19 cellular contexts compared by ENCODE assay signal in genomic region chr3:61331937-61332590, GRCh38.
DNase-seq lines count a peak whose midpoint lies in the region; ATAC-seq, FAIRE-seq and TF ChIP-seq lines count a peak whose summit lies in the region.
"Had no signal": no experiment of that assay in that cellular context is flagged by ENCODE, and none has a peak within 500 bp of the region (broad histone marks: within the 10 kb centered on the region; RNA-seq: fewer than 3 reads in every experiment).

No MANE protein-coding gene starts in this region.

- no peak overlapping the region for H3K27ac Mint-ChIP-seq in osteocyte (ENCODE audit: unreplicated experiment)
- H3K27ac Mint-ChIP-seq: CD8-positive, alpha-beta memory T cell had no signal

- no peak overlapping the region for H3K4me3 Mint-ChIP-seq in osteocyte (ENCODE audit: unreplicated experiment)
- H3K4me3 Mint-ChIP-seq: CD8-positive, alpha-beta memory T cell had no signal

- ATAC-seq in GM19455 (IDR thresholded peaks at IDR 0.05; ENCODE audit: unreplicated experiment), result no peak

- DNase-seq in ELF-1 (ENCODE audit: low read depth, low spot score) (peak; percentile 64), NT2/D1 (ENCODE audit: low read depth, low spot score) (peak; percentile 85), bronchial epithelial cell (ENCODE audit: low read depth) (no peak), iPS-NIHi7 (ENCODE audit: extremely low spot score) (peak; percentile 39), Kasumi-1 (lab: John Stamatoyannopoulos, UW) (no peak), osteocyte (ENCODE audit: extremely low spot score, unreplicated experiment) (no peak)
- DNase-seq in stimulated activated CD4-positive, alpha-beta T cell treated with anti-CD3 and anti-CD28 coated beads, Interleukin-2, amount 100 ng/mL, for 48 hours, result no peak
- DNase-seq: 8988T; CD8-positive, alpha-beta memory T cell; DMS 273 treated with DMSO at 0.1 percent for 48 hours; IMR-90; MV-4-11; NCI-H1417 treated with DMSO at 0.1 percent for 48 hours; NCI-H2029 treated with DMSO at 0.1 percent for 48 hours; NCI-H510A treated with DMSO at 0.1 percent for 48 hours; SHP77 had no signal

- H3K27me3 ChIP-seq in NT2/D1 (ENCODE audit: insufficient read depth, insufficient read length), result no peaks in the 10 kb centered on the region
- no peaks in the 10 kb centered on the region for H3K27me3 ChIP-seq in bronchial epithelial cell (ENCODE audit: control insufficient read depth, insufficient read depth, low read length)
- H3K27me3 ChIP-seq: BLaER1 had no signal

- no peaks in the 10 kb centered on the region for H3K36me3 Mint-ChIP-seq in osteocyte (ENCODE audit: unreplicated experiment)
- H3K36me3 Mint-ChIP-seq: CD8-positive, alpha-beta memory T cell had no signal

- H3K4me3 ChIP-seq in NT2/D1 (ENCODE audit: insufficient read length, low read depth) (no peak overlapping the region), bronchial epithelial cell (ENCODE audit: low read depth, low read length) (no peak overlapping the region)
- H3K4me3 ChIP-seq: BLaER1 had no signal

- no peak overlapping the region for H3K9ac ChIP-seq in NT2/D1 (ENCODE audit: insufficient read length, low read depth)
- H3K9ac ChIP-seq: BLaER1 had no signal

- no peaks in the 10 kb centered on the region for H3K4me1 Mint-ChIP-seq in osteocyte (ENCODE audit: unreplicated experiment)
- H3K4me1 Mint-ChIP-seq: CD8-positive, alpha-beta memory T cell had no signal

- H3K36me3 ChIP-seq in NT2/D1 (ENCODE audit: insufficient read depth, insufficient read length, low read length), result no peaks in the 10 kb centered on the region
- H3K36me3 ChIP-seq in bronchial epithelial cell (ENCODE audit: control insufficient read depth, insufficient read depth, low read length), result no peaks in the 10 kb centered on the region
- H3K36me3 ChIP-seq: BLaER1 had no signal

- H3K4me1 ChIP-seq in NT2/D1 (ENCODE audit: insufficient read depth, insufficient read length), result peaks cover 3% of the 10 kb centered on the region
- H3K4me1 ChIP-seq: BLaER1 had no signal

- no peaks in the 10 kb centered on the region for H3K27me3 Mint-ChIP-seq in osteocyte (ENCODE audit: unreplicated experiment)

- peak; percentile 32 for FAIRE-seq in bronchial epithelial cell (lab: Jason Lieb, UNC)
- FAIRE-seq: RCC 7860 had no signal

- peaks cover 25% of the 10 kb centered on the region for H3K9me3 ChIP-seq in NT2/D1 (ENCODE audit: insufficient read depth, low read length)
- H3K9me3 ChIP-seq: BLaER1 had no signal

- no peaks in the 10 kb centered on the region for H3K9me3 Mint-ChIP-seq in osteocyte (ENCODE audit: unreplicated experiment)
- H3K9me3 Mint-ChIP-seq: CD8-positive, alpha-beta memory T cell had no signal

- TF ChIP-seq CTCF in bronchial epithelial cell (IDR thresholded peaks at IDR 0.05; ENCODE audit: insufficient read depth, low read length, severe bottlenecking) (no peak), osteocyte (IDR thresholded peaks at IDR 0.05) (no peak)

Comparison
In these comparisons a context has a peak if more than half of its experiments do, and no peak if none do; other contexts are left out.
1. DNase-seq: peak in ELF-1 (single experiment), NT2/D1 (single experiment) and iPS-NIHi7 (single experiment); none in bronchial epithelial cell (single experiment), Kasumi-1 (0 of 2), osteocyte (single experiment) and stimulated activated CD4-positive, alpha-beta T cell treated with anti-CD3 and anti-CD28 coated beads, Interleukin-2, amount 100 ng/mL, for 48 hours (0 of 2).